Comparison of ENCODE assay signal across 27 cellular contexts in the genomic region with DNA sequence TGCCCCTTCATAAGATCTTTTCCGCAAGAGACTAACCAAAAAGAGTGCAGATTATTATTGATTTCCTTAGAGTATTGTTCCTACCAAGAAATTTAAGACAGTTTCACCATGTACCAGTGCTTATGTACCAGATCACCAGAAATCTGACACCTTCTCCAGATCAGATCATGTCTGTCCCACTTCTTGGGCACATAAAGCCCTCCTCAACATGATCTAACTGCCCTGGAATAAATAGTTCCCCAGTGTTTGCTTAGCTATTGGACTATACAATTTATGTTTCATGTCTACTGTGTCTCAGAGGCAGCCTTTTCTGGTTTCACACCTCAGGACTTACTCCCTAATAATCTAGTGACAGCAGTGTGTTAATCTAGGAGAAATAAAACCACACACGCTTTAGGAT. TPM values are rescaled to one million over a fixed set of nuclear protein-coding genes. Genes with fewer than 3 reads are reported as not detected.
DNase-seq lines count a peak whose midpoint lies in the region; ATAC-seq and TF ChIP-seq lines count a peak whose summit lies in the region.
"Had no signal": no experiment of that assay in that cellular context is flagged by ENCODE, and none has a peak within 500 bp of the region (broad histone marks: within the 10 kb centered on the region; RNA-seq: fewer than 3 reads in every experiment).

No MANE protein-coding gene starts in this region.

- POLR2A ChIA-PET in CD4-positive, alpha-beta T cell (lab: Charles Lee): no interaction called here

- H3K27ac ChIP-seq in prostate gland: no peak overlapping the region
- no peak overlapping the region for H3K27ac ChIP-seq in CD4-positive, alpha-beta T cell (ENCODE audit: low read depth, low read length)
- H3K27ac ChIP-seq: 22Rv1, PC-9, SJSA1 had no signal

- CTCF ChIA-PET in CD4-positive, alpha-beta T cell (lab: Charles Lee): no interaction called here

- TF ChIP-seq POLR2A in prostate gland (IDR thresholded peaks at IDR 0.05): no peak

- H3K27ac Mint-ChIP-seq in activated T-helper 17 cell treated with anti-CD3 and anti-CD28 coated beads, Interleukin-2, amount 50 U/mL, for 72 hours: peak overlapping the region; percentile 81
- H3K27ac Mint-ChIP-seq in CD4-positive, alpha-beta T cell: no peak overlapping the region
- H3K27ac Mint-ChIP-seq: B cell, H9 had no signal

- no peaks in the 10 kb centered on the region for H3K9me3 Mint-ChIP-seq in activated T-helper 17 cell treated with anti-CD3 and anti-CD28 coated beads, Interleukin-2, amount 50 U/mL, for 72 hours
- H3K9me3 Mint-ChIP-seq in CD4-positive, alpha-beta T cell: no peaks in the 10 kb centered on the region
- H3K9me3 Mint-ChIP-seq: CD14-positive monocyte, GM23338, H9 had no signal

- peaks cover 5% of the 10 kb centered on the region for H3K4me1 Mint-ChIP-seq in activated T-helper 17 cell treated with anti-CD3 and anti-CD28 coated beads, Interleukin-2, amount 50 U/mL, for 72 hours
- peaks cover 4% of the 10 kb centered on the region for H3K4me1 Mint-ChIP-seq in CD4-positive, alpha-beta T cell (ENCODE audit: low read depth)
- H3K4me1 Mint-ChIP-seq: B cell, CD14-positive monocyte had no signal

- no peaks in the 10 kb centered on the region for H3K36me3 ChIP-seq in prostate gland

- no peaks in the 10 kb centered on the region for H3K27me3 ChIP-seq in prostate gland (replicated peaks; ENCODE audit: insufficient read depth)
- no peaks in the 10 kb centered on the region for H3K27me3 ChIP-seq in CD4-positive, alpha-beta T cell (ENCODE audit: control insufficient read depth, insufficient read depth, low read length)
- H3K27me3 ChIP-seq: SJSA1 had no signal

- intact Hi-C loops in prostate gland (cut with DNase I): no loop called here
- intact Hi-C loops in CD4-positive, alpha-beta T cell (cut with DNase I, micrococcal nuclease): no loop called here

- peaks cover 12% of the 10 kb centered on the region for H3K36me3 Mint-ChIP-seq in activated T-helper 17 cell treated with anti-CD3 and anti-CD28 coated beads, Interleukin-2, amount 50 U/mL, for 72 hours (ENCODE audit: low read depth)
- H3K36me3 Mint-ChIP-seq in CD4-positive, alpha-beta T cell (ENCODE audit: low read depth): peaks cover 40% of the 10 kb centered on the region

- H3K4me3 ChIP-seq in LNCaP clone FGC (ENCODE audit: low read depth, low read length): no peak overlapping the region
- H3K4me3 ChIP-seq in prostate gland: no peak overlapping the region
- H3K4me3 ChIP-seq: GM23338, K562, PC-9, SJSA1 had no signal

- TF ChIP-seq CTCF in LNCaP clone FGC (IDR thresholded peaks at IDR 0.05; ENCODE audit: control insufficient read depth, extremely low read depth, insufficient read depth): no peak
- TF ChIP-seq CTCF in prostate gland (IDR thresholded peaks at IDR 0.05): no peak
- no peak for TF ChIP-seq CTCF in CD4-positive, alpha-beta T cell (IDR thresholded peaks at IDR 0.05)

- WGBS in prostate gland: 70% methylated on average over 2 of the region's 2 CpGs

- no peak overlapping the region for H3K4me3 Mint-ChIP-seq in activated T-helper 17 cell treated with anti-CD3 and anti-CD28 coated beads, Interleukin-2, amount 50 U/mL, for 72 hours
- H3K4me3 Mint-ChIP-seq in CD4-positive, alpha-beta T cell: no peak overlapping the region
- H3K4me3 Mint-ChIP-seq: B cell, CD14-positive monocyte, GM23338, H9 had no signal

- DNase-seq in NCI-H146 (lab: John Stamatoyannopoulos, UW) (peak; percentile 8), NCI-H146 treated with DMSO at 0.1 percent for 48 hours (lab: John Stamatoyannopoulos, UW; ENCODE audit: unreplicated experiment) (no peak), LNCaP clone FGC (ENCODE audit: low read depth) (peak; percentile 83), prostate gland (ENCODE audit: low spot score) (peak; percentile 19)
- no peak for DNase-seq in CD4-positive, alpha-beta T cell
- DNase-seq in stimulated activated CD4-positive, alpha-beta T cell treated with anti-CD3 and anti-CD28 coated beads, Interleukin-12 subunit alpha, Interleukin-12 subunit beta, amount 100 ng/mL, for 4 hours: no peak
- DNase-seq in activated T-cell treated with anti-CD3 and anti-CD28 coated beads, Interleukin-2, amount 50 U/mL, for 48 hours: no peak
- DNase-seq: DMS153, H9, Kasumi-1, MV-4-11, NCI-H1105, NCI-H1694, NCI-H2081 treated with DMSO at 0.1 percent for 48 hours, NCI-H524, NCI-H748 treated with DMSO at 0.1 percent for 48 hours, Right ventricle myocardium superior had no signal

- H3K27me3 Mint-ChIP-seq in activated T-helper 17 cell treated with anti-CD3 and anti-CD28 coated beads, Interleukin-2, amount 50 U/mL, for 72 hours: no peaks in the 10 kb centered on the region
- no peaks in the 10 kb centered on the region for H3K27me3 Mint-ChIP-seq in CD4-positive, alpha-beta T cell
- H3K27me3 Mint-ChIP-seq: B cell had no signal

- no peaks in the 10 kb centered on the region for H3K9me3 ChIP-seq in prostate gland
- no peaks in the 10 kb centered on the region for H3K9me3 ChIP-seq in CD4-positive, alpha-beta T cell (ENCODE audit: control insufficient read depth, low read length)
- H3K9me3 ChIP-seq: SJSA1 had no signal

- ATAC-seq in activated T-helper 17 cell treated with anti-CD3 and anti-CD28 coated beads, Interleukin-2, amount 50 U/mL, for 72 hours (replicated peaks): no peak
- ATAC-seq in CD4-positive, alpha-beta T cell (ENCODE audit: poor library complexity): no peak
- ATAC-seq: GM23338, K562 had no signal

- H3K4me1 ChIP-seq in prostate gland (replicated peaks): no peaks in the 10 kb centered on the region
- H3K4me1 ChIP-seq: SJSA1 had no signal

RNA-seq across cellular contexts. Expression of a gene that starts 46.8 kb away (rescaled TPM):
- 1 to 10 TPM; 1.6 to 6.8 TPM for total RNA-seq in activated T-helper 17 cell treated with anti-CD3 and anti-CD28 coated beads, Interleukin-2, amount 50 U/mL, for 72 hours
- total RNA-seq in prostate gland: 1 to 10 TPM in 1 of 2 donors, not detected in 1; 3.2 TPM
- under 1 TPM in 1 of 2 experiments, not detected in 1; 0.80 TPM for total RNA-seq in CD4-positive, alpha-beta T cell
- total RNA-seq: B cell, H9, K562, MCF 10A, PC-9, Right ventricle myocardium superior, RPMI7951 had no signal

Comparison
In these comparisons a context has a peak if more than half of its experiments do, and no peak if none do; other contexts are left out.
1. DNase-seq: peak in NCI-H146 (single experiment), LNCaP clone FGC (single experiment) and prostate gland (single experiment); none in NCI-H146 treated with DMSO at 0.1 percent for 48 hours (single experiment), CD4-positive, alpha-beta T cell (0 of 10), stimulated activated CD4-positive, alpha-beta T cell treated with anti-CD3 and anti-CD28 coated beads, Interleukin-12 subunit alpha, Interleukin-12 subunit beta, amount 100 ng/mL, for 4 hours (single experiment) and activated T-cell treated with anti-CD3 and anti-CD28 coated beads, Interleukin-2, amount 50 U/mL, for 48 hours (0 of 2).